Comparison of ENCODE assay signal across 6 cellular contexts in the genomic region with DNA sequence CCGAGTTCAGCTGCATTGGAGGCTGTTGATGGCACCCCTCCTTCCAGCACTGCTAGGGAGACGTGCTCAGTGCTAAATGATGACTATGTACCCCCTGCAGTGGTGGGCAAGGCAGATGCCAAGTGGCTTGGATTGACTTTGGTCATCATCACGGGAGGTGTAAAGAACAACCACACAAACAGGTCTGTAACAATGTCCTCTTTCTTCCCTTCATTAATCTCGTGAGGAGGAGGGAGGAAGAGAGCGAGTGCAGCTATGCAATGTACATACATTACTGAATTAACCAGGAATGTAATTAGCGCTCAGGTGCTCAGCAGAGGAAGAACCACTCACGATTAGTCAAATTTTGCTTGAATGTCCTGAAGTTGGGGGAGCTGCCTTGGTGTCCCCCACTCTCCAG.
"Had no signal": no experiment of that assay in that cellular context is flagged by ENCODE, and none has a peak within 500 bp of the region (broad histone marks: within the 10 kb centered on the region; RNA-seq: fewer than 3 reads in every experiment).

No MANE protein-coding gene starts in this region.

- DNase-seq: H9, IMR-90, KG1 had no signal

- ATAC-seq: GM23338, K562 had no signal

- H3K27ac ChIP-seq: HL-60 had no signal

- H3K27ac Mint-ChIP-seq: GM23338, H9 had no signal

- H3K4me3 Mint-ChIP-seq: GM23338, H9 had no signal

- H3K4me3 ChIP-seq: GM23338, K562 had no signal

- H3K9me3 Mint-ChIP-seq: GM23338, H9 had no signal
